ENCODE assay signal across 1 cellular context in genomic region chr14:76101384-76101783, GRCh38.
TF ChIP-seq lines count a peak whose summit lies in the region.

No MANE protein-coding gene starts in this region.

TF ChIP-seq in SK-N-SH, 30 proteins besides CTCF, POLR2A, EP300 and RAD21 (continued from another document):
- TF ChIP-seq, protein P1, sequence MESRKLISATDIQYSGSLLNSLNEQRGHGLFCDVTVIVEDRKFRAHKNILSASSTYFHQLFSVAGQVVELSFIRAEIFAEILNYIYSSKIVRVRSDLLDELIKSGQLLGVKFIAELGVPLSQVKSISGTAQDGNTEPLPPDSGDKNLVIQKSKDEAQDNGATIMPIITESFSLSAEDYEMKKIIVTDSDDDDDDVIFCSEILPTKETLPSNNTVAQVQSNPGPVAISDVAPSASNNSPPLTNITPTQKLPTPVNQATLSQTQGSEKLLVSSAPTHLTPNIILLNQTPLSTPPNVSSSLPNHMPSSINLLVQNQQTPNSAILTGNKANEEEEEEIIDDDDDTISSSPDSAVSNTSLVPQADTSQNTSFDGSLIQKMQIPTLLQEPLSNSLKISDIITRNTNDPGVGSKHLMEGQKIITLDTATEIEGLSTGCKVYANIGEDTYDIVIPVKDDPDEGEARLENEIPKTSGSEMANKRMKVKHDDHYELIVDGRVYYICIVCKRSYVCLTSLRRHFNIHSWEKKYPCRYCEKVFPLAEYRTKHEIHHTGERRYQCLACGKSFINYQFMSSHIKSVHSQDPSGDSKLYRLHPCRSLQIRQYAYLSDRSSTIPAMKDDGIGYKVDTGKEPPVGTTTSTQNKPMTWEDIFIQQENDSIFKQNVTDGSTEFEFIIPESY (IDR thresholded peaks at IDR 0.05; ENCODE audit: borderline replicate concordance, low read depth) = no peak
- no peak for TF ChIP-seq SMC3 (IDR thresholded peaks at IDR 0.05; ENCODE audit: low read depth, low read length)
- no peak for TF ChIP-seq USF1 (IDR thresholded peaks at IDR 0.05; ENCODE audit: borderline replicate concordance, low read depth)
- TF ChIP-seq JUND (IDR thresholded peaks at IDR 0.05) = no peak
- TF ChIP-seq TAF1 (IDR thresholded peaks at IDR 0.05; ENCODE audit: borderline replicate concordance, low read depth, low read length) = no peak
- TF ChIP-seq POLR2AphosphoS5 (IDR thresholded peaks at IDR 0.05; ENCODE audit: low read depth, low read length) = no peak
- TF ChIP-seq, protein P2, sequence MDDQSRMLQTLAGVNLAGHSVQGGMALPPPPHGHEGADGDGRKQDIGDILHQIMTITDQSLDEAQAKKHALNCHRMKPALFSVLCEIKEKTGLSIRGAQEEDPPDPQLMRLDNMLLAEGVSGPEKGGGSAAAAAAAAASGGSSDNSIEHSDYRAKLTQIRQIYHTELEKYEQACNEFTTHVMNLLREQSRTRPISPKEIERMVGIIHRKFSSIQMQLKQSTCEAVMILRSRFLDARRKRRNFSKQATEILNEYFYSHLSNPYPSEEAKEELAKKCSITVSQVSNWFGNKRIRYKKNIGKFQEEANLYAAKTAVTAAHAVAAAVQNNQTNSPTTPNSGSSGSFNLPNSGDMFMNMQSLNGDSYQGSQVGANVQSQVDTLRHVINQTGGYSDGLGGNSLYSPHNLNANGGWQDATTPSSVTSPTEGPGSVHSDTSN (IDR thresholded peaks at IDR 0.05) = no peak
- no peak for TF ChIP-seq RXRA (IDR thresholded peaks at IDR 0.05; ENCODE audit: borderline replicate concordance, low read depth)
- no peak for TF ChIP-seq FOSL2 (IDR thresholded peaks at IDR 0.05; ENCODE audit: borderline replicate concordance, low read depth)
- no peak for TF ChIP-seq RFX5 (IDR thresholded peaks at IDR 0.05; ENCODE audit: low read length)
- TF ChIP-seq RCOR1 (IDR thresholded peaks at IDR 0.05; ENCODE audit: low read length) = no peak
